In genomic region chr17:77644181-77644972, GRCh38 we compare ENCODE assay signal across 1 cellular context.
TF ChIP-seq lines count a peak whose summit lies in the region.

No MANE protein-coding gene starts in this region.

TF ChIP-seq in GM23338, 12 proteins besides CTCF, POLR2A, EP300 and RAD21 (continued from another document):
- TF ChIP-seq ZNF462 (CRISPR knock-in tag; IDR thresholded peaks at IDR 0.05) (no peak), JUNB (IDR thresholded peaks at IDR 0.05; ENCODE audit: unreplicated experiment) (no peak), STAT1 (IDR thresholded peaks at IDR 0.05; ENCODE audit: unreplicated experiment) (no peak), NANOG (IDR thresholded peaks at IDR 0.05; ENCODE audit: borderline replicate concordance) (no peak), CREB1 (CRISPR knock-in tag; IDR thresholded peaks at IDR 0.05; ENCODE audit: low read depth) (no peak), EZH2 (IDR thresholded peaks at IDR 0.05; ENCODE audit: low read depth, unreplicated experiment) (no peak), POLR2AphosphoS5 (IDR thresholded peaks at IDR 0.05; ENCODE audit: low read depth) (no peak)
